Comparison of ENCODE assay signal across 1 cellular context in the genomic region with DNA sequence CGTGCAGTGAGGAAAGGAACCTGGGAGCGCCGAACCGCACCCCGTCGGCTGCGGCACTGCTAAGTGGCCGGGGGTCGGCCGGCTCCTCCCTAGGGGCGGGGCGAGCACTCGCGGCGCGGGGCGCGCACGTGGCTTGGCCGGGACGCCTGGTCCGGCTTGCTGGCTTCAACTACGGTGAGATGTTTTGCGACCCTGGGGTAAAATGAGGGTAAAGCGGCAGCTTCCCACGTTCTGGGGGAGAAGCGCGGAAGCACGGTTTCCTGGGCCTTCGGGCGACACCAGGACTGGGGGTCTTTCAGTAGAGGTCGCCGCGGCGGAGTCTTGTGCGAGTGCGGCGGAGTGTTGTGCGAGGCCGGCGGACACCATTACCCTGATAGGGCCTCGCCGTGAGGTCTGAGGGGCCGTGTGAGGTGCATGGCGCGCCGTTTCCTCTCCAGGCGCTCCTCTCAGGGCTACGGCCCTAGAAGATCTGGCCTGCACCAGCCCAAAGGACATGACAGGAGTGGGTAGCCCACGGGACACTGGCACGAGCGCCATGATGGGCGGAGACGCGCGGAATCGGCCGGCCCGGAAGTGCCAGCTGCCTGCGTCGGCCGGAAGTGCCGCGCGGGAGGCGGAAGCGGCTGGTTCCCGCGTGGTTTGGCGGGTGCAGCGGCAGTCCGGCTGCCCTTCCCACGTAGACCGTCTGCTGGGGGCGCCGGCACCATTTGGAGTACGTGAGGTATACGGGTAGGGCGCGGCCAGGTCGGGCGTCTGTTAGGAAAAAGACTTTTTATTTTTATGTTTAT.
TF ChIP-seq lines count a peak whose summit lies in the region.

A gene with protein sequence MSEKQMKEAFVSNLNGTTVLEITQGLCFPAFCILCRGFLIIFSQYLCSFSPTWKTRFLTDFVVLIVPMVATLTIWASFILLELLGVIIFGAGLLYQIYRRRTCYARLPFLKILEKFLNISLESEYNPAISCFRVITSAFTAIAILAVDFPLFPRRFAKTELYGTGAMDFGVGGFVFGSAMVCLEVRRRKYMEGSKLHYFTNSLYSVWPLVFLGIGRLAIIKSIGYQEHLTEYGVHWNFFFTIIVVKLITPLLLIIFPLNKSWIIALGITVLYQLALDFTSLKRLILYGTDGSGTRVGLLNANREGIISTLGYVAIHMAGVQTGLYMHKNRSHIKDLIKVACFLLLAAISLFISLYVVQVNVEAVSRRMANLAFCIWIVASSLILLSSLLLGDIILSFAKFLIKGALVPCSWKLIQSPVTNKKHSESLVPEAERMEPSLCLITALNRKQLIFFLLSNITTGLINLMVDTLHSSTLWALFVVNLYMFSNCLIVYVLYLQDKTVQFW (plus strand): TSS at position 107 of the 788 bp plus-strand sequence. CDS start 2,115 bp downstream, outside the sequence.

TF ChIP-seq in HEK293, 187 proteins besides CTCF, POLR2A, EP300 and RAD21 (continued from another document and continues in another):
- TF ChIP-seq MZF1 (tag by site-specific recombination; IDR thresholded peaks at IDR 0.05; ENCODE audit: borderline replicate concordance) (no peak), SP3 (tag by site-specific recombination; IDR thresholded peaks at IDR 0.05) (peak; percentile 78), KLF10 (tag by site-specific recombination; IDR thresholded peaks at IDR 0.05) (peak; percentile 31; the same call in 1 of the 2 replicates), ZNF501 (tag by site-specific recombination; IDR thresholded peaks at IDR 0.05) (peak; percentile 67; the same call in 1 of the 2 replicates), ZNF654 (tag by site-specific recombination; IDR thresholded peaks at IDR 0.05; ENCODE audit: low read depth) (no peak), HOXC10 (CRISPR knock-in tag; IDR thresholded peaks at IDR 0.05) (0 out of 2 replicates have a peak, but pooled peaks have one; percentile 67), ZNF248 (tag by site-specific recombination; IDR thresholded peaks at IDR 0.05) (no peak), ZNF473 (tag by site-specific recombination; IDR thresholded peaks at IDR 0.05) (no peak), ZBTB1 (tag by site-specific recombination; IDR thresholded peaks at IDR 0.05) (no peak), ZNF157 (tag by site-specific recombination; IDR thresholded peaks at IDR 0.05) (no peak), ZNF621 (tag by site-specific recombination; IDR thresholded peaks at IDR 0.05) (no peak), ZNF629 (tag by site-specific recombination; IDR thresholded peaks at IDR 0.05) (peak; percentile 73), ZNF174 (tag by site-specific recombination; IDR thresholded peaks at IDR 0.05) (no peak), ZNF792 (tag by site-specific recombination; IDR thresholded peaks at IDR 0.05) (no peak), ZNF324 (tag by site-specific recombination; IDR thresholded peaks at IDR 0.05) (no peak), ZNF521 (tag by site-specific recombination; IDR thresholded peaks at IDR 0.05) (no peak), ZNF837 (tag by site-specific recombination; IDR thresholded peaks at IDR 0.05) (no peak), ZNF600 (tag by site-specific recombination; IDR thresholded peaks at IDR 0.05) (peak; percentile 43), ZNF121 (tag by site-specific recombination; IDR thresholded peaks at IDR 0.05) (no peak), SP2 (tag by site-specific recombination; IDR thresholded peaks at IDR 0.05) (peak; percentile 89), ZBTB20 (tag by site-specific recombination; IDR thresholded peaks at IDR 0.05) (no peak), ZNF274 (IDR thresholded peaks at IDR 0.05; ENCODE audit: low read length) (no peak), ZNF274 (tag by site-specific recombination; IDR thresholded peaks at IDR 0.05; ENCODE audit: borderline replicate concordance) (no peak), ZBTB48 (tag by site-specific recombination; IDR thresholded peaks at IDR 0.05) (no peak), ZNF350 (tag by site-specific recombination; IDR thresholded peaks at IDR 0.05) (no peak), MEIS1 (CRISPR knock-in tag; IDR thresholded peaks at IDR 0.05; ENCODE audit: borderline replicate concordance) (no peak), WT1 (tag by site-specific recombination; IDR thresholded peaks at IDR 0.05) (no peak), ZNF561 (tag by site-specific recombination; IDR thresholded peaks at IDR 0.05; ENCODE audit: borderline replicate concordance) (peak; percentile 39; the same call in 1 of the 2 replicates), ZNF132 (tag by site-specific recombination; IDR thresholded peaks at IDR 0.05; ENCODE audit: borderline replicate concordance) (no peak), ZNF785 (tag by site-specific recombination; IDR thresholded peaks at IDR 0.05) (peak; percentile 12; the same call in 1 of the 2 replicates), ZNF548 (tag by site-specific recombination; IDR thresholded peaks at IDR 0.05) (no peak), ZNF426 (tag by site-specific recombination; IDR thresholded peaks at IDR 0.05) (no peak), ZBTB7A (tag by site-specific recombination; IDR thresholded peaks at IDR 0.05; ENCODE audit: low read depth) (no peak; the same call in 1 of the 2 replicates), YY2 (tag by site-specific recombination; IDR thresholded peaks at IDR 0.05) (peak; percentile 92), ZNF433 (tag by site-specific recombination; IDR thresholded peaks at IDR 0.05; ENCODE audit: low read depth) (no peak), ZNF544 (tag by site-specific recombination; IDR thresholded peaks at IDR 0.05) (no peak), IKZF3 (tag by site-specific recombination; IDR thresholded peaks at IDR 0.05) (no peak; the same call in 1 of the 2 replicates), ZNF701 (tag by site-specific recombination; IDR thresholded peaks at IDR 0.05) (no peak), ZFP41 (tag by site-specific recombination; IDR thresholded peaks at IDR 0.05; ENCODE audit: borderline replicate concordance) (no peak), ZNF623 (tag by site-specific recombination; IDR thresholded peaks at IDR 0.05) (no peak), ZBTB21 (tag by site-specific recombination; IDR thresholded peaks at IDR 0.05) (peak; percentile 48; the same call in 1 of the 2 replicates), ZNF776 (tag by site-specific recombination; IDR thresholded peaks at IDR 0.05; ENCODE audit: borderline replicate concordance) (no peak), KLF1 (tag by site-specific recombination; IDR thresholded peaks at IDR 0.05) (peak; percentile 57), ZNF530 (tag by site-specific recombination; IDR thresholded peaks at IDR 0.05; ENCODE audit: low read depth) (no peak), ZFP3 (tag by site-specific recombination; IDR thresholded peaks at IDR 0.05; ENCODE audit: low read depth) (no peak)
- TF ChIP-seq, protein P1, sequence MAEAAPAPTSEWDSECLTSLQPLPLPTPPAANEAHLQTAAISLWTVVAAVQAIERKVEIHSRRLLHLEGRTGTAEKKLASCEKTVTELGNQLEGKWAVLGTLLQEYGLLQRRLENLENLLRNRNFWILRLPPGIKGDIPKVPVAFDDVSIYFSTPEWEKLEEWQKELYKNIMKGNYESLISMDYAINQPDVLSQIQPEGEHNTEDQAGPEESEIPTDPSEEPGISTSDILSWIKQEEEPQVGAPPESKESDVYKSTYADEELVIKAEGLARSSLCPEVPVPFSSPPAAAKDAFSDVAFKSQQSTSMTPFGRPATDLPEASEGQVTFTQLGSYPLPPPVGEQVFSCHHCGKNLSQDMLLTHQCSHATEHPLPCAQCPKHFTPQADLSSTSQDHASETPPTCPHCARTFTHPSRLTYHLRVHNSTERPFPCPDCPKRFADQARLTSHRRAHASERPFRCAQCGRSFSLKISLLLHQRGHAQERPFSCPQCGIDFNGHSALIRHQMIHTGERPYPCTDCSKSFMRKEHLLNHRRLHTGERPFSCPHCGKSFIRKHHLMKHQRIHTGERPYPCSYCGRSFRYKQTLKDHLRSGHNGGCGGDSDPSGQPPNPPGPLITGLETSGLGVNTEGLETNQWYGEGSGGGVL (tag by site-specific recombination; IDR thresholded peaks at IDR 0.05) = no peak
- TF ChIP-seq, protein P2, sequence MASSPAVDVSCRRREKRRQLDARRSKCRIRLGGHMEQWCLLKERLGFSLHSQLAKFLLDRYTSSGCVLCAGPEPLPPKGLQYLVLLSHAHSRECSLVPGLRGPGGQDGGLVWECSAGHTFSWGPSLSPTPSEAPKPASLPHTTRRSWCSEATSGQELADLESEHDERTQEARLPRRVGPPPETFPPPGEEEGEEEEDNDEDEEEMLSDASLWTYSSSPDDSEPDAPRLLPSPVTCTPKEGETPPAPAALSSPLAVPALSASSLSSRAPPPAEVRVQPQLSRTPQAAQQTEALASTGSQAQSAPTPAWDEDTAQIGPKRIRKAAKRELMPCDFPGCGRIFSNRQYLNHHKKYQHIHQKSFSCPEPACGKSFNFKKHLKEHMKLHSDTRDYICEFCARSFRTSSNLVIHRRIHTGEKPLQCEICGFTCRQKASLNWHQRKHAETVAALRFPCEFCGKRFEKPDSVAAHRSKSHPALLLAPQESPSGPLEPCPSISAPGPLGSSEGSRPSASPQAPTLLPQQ (tag by site-specific recombination; IDR thresholded peaks at IDR 0.05) = no peak
- TF ChIP-seq, protein P3, sequence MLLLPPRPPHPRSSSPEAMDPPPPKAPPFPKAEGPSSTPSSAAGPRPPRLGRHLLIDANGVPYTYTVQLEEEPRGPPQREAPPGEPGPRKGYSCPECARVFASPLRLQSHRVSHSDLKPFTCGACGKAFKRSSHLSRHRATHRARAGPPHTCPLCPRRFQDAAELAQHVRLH (tag by site-specific recombination; IDR thresholded peaks at IDR 0.05) = peak; percentile 10; the same call in 1 of the 2 replicates
- TF ChIP-seq, protein P4, sequence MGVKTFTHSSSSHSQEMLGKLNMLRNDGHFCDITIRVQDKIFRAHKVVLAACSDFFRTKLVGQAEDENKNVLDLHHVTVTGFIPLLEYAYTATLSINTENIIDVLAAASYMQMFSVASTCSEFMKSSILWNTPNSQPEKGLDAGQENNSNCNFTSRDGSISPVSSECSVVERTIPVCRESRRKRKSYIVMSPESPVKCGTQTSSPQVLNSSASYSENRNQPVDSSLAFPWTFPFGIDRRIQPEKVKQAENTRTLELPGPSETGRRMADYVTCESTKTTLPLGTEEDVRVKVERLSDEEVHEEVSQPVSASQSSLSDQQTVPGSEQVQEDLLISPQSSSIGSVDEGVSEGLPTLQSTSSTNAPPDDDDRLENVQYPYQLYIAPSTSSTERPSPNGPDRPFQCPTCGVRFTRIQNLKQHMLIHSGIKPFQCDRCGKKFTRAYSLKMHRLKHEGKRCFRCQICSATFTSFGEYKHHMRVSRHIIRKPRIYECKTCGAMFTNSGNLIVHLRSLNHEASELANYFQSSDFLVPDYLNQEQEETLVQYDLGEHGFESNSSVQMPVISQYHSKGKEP (tag by site-specific recombination; IDR thresholded peaks at IDR 0.05) = 0 out of 2 replicates have a peak, but pooled peaks have one; percentile 37
- TF ChIP-seq, protein P5, sequence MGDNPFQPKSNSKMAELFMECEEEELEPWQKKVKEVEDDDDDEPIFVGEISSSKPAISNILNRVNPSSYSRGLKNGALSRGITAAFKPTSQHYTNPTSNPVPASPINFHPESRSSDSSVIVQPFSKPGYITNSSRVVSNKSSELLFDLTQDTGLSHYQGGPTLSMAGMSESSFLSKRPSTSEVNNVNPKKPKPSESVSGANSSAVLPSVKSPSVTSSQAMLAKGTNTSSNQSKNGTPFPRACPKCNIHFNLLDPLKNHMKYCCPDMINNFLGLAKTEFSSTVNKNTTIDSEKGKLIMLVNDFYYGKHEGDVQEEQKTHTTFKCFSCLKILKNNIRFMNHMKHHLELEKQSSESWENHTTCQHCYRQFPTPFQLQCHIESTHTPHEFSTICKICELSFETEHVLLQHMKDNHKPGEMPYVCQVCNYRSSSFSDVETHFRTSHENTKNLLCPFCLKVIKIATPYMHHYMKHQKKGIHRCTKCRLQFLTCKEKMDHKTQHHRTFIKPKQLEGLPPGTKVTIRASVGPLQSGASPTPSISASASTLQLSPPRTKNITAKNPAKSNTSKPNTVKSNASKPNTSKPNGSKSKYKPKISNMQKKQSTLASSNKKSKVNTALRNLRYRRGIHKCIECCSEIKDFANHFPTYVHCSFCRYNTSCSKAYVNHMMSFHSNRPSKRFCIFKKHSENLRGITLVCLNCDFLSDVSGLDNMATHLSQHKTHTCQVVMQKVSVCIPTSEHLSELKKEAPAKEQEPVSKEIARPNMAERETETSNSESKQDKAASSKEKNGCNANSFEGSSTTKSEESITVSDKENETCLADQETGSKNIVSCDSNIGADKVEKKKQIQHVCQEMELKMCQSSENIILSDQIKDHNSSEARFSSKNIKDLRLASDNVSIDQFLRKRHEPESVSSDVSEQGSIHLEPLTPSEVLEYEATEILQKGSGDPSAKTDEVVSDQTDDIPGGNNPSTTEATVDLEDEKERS (tag by site-specific recombination; IDR thresholded peaks at IDR 0.05) = no peak
- TF ChIP-seq, protein P6, sequence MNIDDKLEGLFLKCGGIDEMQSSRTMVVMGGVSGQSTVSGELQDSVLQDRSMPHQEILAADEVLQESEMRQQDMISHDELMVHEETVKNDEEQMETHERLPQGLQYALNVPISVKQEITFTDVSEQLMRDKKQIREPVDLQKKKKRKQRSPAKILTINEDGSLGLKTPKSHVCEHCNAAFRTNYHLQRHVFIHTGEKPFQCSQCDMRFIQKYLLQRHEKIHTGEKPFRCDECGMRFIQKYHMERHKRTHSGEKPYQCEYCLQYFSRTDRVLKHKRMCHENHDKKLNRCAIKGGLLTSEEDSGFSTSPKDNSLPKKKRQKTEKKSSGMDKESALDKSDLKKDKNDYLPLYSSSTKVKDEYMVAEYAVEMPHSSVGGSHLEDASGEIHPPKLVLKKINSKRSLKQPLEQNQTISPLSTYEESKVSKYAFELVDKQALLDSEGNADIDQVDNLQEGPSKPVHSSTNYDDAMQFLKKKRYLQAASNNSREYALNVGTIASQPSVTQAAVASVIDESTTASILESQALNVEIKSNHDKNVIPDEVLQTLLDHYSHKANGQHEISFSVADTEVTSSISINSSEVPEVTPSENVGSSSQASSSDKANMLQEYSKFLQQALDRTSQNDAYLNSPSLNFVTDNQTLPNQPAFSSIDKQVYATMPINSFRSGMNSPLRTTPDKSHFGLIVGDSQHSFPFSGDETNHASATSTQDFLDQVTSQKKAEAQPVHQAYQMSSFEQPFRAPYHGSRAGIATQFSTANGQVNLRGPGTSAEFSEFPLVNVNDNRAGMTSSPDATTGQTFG (tag by site-specific recombination; IDR thresholded peaks at IDR 0.05; ENCODE audit: borderline replicate concordance) = no peak
- TF ChIP-seq, protein P7, sequence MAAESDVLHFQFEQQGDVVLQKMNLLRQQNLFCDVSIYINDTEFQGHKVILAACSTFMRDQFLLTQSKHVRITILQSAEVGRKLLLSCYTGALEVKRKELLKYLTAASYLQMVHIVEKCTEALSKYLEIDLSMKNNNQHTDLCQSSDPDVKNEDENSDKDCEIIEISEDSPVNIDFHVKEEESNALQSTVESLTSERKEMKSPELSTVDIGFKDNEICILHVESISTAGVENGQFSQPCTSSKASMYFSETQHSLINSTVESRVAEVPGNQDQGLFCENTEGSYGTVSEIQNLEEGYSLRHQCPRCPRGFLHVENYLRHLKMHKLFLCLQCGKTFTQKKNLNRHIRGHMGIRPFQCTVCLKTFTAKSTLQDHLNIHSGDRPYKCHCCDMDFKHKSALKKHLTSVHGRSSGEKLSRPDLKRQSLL (tag by site-specific recombination; IDR thresholded peaks at IDR 0.05) = peak; percentile 32; the same call in 1 of the 2 replicates
